In genomic region chr20:23086056-23086551, GRCh38 we compare ENCODE assay signal across 8 cellular contexts. TPM values are rescaled to one million over a fixed set of nuclear protein-coding genes. Genes with fewer than 3 reads are reported as not detected.
A peak's percentile ranks its signal among the peaks of the same experiment; 100 is the strongest.
DNase-seq lines count a peak whose midpoint lies in the region; ATAC-seq and TF ChIP-seq lines count a peak whose summit lies in the region.

Gene CD93 (minus strand): TSS chr20:23086324. CDS start chr20:23086192, 132 bp downstream.

- H3K4me1 Mint-ChIP-seq in dendritic cell treated with granulocyte-macrophage colony-stimulating factor and Interleukin-4, amounts not matched to agents 40 ng/mL and 50 ng/mL, for 4 days (ENCODE audit: low read depth): peaks cover 90% of the 10 kb centered on the region
- peaks cover 59 to 77% of the 10 kb centered on the region in 2 donors for H3K4me1 Mint-ChIP-seq in natural killer cell

- no peaks in the 10 kb centered on the region for H3K36me3 ChIP-seq in GM06990 (ENCODE audit: control insufficient read depth, insufficient read depth, low read length)

- peak within 1 kb of the TSS; percentile 98 for H3K27ac Mint-ChIP-seq in dendritic cell treated with granulocyte-macrophage colony-stimulating factor and Interleukin-4, amounts not matched to agents 40 ng/mL and 50 ng/mL, for 4 days
- peak within 1 kb of the TSS; percentile 93 to 94 for H3K27ac Mint-ChIP-seq in natural killer cell

- peak within 1 kb of the TSS; percentile 79 for H3K4me3 Mint-ChIP-seq in dendritic cell treated with granulocyte-macrophage colony-stimulating factor and Interleukin-4, amounts not matched to agents 40 ng/mL and 50 ng/mL, for 4 days
- peak within 1 kb of the TSS; percentile 90 for H3K4me3 Mint-ChIP-seq in natural killer cell

- intact Hi-C loops in dendritic cell treated with granulocyte-macrophage colony-stimulating factor and Interleukin-4, amounts not matched to agents 40 ng/mL and 50 ng/mL, for 4 days (cut with micrococcal nuclease): loop anchor here (2.0 to 5.0 kb wide), 4 partner anchors 17 to 61 kb away; no protein-coding TSS in a partner anchor
- intact Hi-C loops in natural killer cell (cut with micrococcal nuclease): no loop called here

- peak within 1 kb of the TSS; percentile 31 for H3K4me3 ChIP-seq in GM06990 (replicated peaks; ENCODE audit: low read depth, low read length)

- TF ChIP-seq CTCF in GM06990 (IDR thresholded peaks at IDR 0.05; ENCODE audit: insufficient read depth, low read length, poor library complexity, severe bottlenecking) (no peak), natural killer cell (IDR thresholded peaks at IDR 0.05) (no peak)

- no peaks in the 10 kb centered on the region for H3K9me3 Mint-ChIP-seq in dendritic cell treated with granulocyte-macrophage colony-stimulating factor and Interleukin-4, amounts not matched to agents 40 ng/mL and 50 ng/mL, for 4 days
- no peaks in the 10 kb centered on the region for H3K9me3 Mint-ChIP-seq in natural killer cell

- ATAC-seq in HG03378 (IDR thresholded peaks at IDR 0.05; ENCODE audit: unreplicated experiment) (peak; percentile 59), natural killer cell (peak; percentile 85 to 87 (median 87))

- H3K27me3 Mint-ChIP-seq in dendritic cell treated with granulocyte-macrophage colony-stimulating factor and Interleukin-4, amounts not matched to agents 40 ng/mL and 50 ng/mL, for 4 days: no peaks in the 10 kb centered on the region
- no peaks in the 10 kb centered on the region for H3K27me3 Mint-ChIP-seq in natural killer cell (ENCODE audit: low read depth in 2 of 2)

- no peaks in the 10 kb centered on the region for H3K27me3 ChIP-seq in GM06990 (replicated peaks; ENCODE audit: control insufficient read depth, insufficient read depth, low read length)

- H3K36me3 Mint-ChIP-seq in dendritic cell treated with granulocyte-macrophage colony-stimulating factor and Interleukin-4, amounts not matched to agents 40 ng/mL and 50 ng/mL, for 4 days (ENCODE audit: low read depth): peaks cover 15% of the 10 kb centered on the region
- H3K36me3 Mint-ChIP-seq in natural killer cell: no peaks in the 10 kb centered on the region

- in situ Hi-C loops in ACHN (cut with HindIII; ENCODE audit: low pct_ligation_motif_present, low pct_unique_long_range_greater_than_20kb, low sequenced_read_pairs): no loop called here

- DNase-seq in GM06990 (ENCODE audit: extremely low read depth, insufficient read length) (peak; percentile 50), natural killer cell (peak; percentile 45), SKM-1 (lab: John Stamatoyannopoulos, UW; ENCODE audit: unreplicated experiment) (no peak), iPS-NIHi7 (ENCODE audit: extremely low spot score) (no peak), ACHN (no peak), T-helper 9 cell (no peak)

RNA-seq across cellular contexts. Expression of gene CD93, which starts in this region (rescaled TPM):
- 10 to 100 TPM in 2 of 3 donors, 1 to 10 TPM in 1; 8.0 to 17.9 (median 17.2) TPM for total RNA-seq in natural killer cell

Comparison
In these comparisons a context has a peak if more than half of its experiments do, and no peak if none do; other contexts are left out.
1. DNase-seq: peak in GM06990 (single experiment) and natural killer cell (single experiment); none in SKM-1 (single experiment), iPS-NIHi7 (single experiment), ACHN (single experiment) and T-helper 9 cell (single experiment).